18 cellular contexts compared by ENCODE assay signal in the genomic region with DNA sequence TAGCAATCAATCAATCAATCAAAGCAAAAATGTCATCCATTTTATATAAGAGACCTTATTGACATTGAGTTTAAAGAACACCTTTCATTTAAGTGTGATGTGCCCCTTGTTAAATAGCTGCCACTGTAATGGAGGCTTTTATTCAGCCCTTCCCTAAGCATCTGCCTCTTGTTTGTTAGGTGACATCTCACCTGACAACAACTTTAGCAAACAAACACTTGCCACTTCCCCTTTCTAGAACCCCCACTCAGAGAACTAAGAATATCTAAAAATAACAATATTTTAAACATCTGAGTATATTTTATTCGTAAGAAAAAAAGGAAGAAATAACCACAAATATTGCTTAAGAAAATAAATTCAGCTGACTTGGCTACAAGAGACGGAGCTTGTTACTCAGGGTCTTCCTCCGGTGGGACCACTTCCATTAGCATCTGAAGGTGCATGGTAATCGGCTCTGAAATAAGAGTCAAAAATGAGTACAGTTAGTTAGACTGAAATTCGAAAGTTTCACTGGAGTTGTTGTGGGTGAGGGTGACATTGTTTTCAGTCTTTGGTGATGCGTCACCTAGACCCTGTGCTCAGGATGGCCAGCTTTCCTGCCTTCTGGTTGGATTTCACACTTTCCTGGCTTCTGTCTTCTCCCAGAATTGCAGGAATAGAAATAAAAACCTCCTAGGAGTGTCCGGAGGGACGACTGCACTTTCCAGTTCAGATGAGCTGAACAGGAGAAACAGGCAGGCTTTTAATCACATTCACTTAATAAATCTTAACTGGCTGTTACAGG. TPM values are rescaled to one million over a fixed set of nuclear protein-coding genes. Genes with fewer than 3 reads are reported as not detected.
A peak's percentile ranks its signal among the peaks of the same experiment; 100 is the strongest.
DNase-seq lines count a peak whose midpoint lies in the region; ATAC-seq, FAIRE-seq and TF ChIP-seq lines count a peak whose summit lies in the region.
"Had no signal": no experiment of that assay in that cellular context is flagged by ENCODE, and none has a peak within 500 bp of the region (broad histone marks: within the 10 kb centered on the region; RNA-seq: fewer than 3 reads in every experiment).

No MANE protein-coding gene starts in this region.

- H2BK20ac ChIP-seq in H9 (ENCODE audit: low read depth, low read length, poor library complexity, severe bottlenecking), result no peak overlapping the region

- H3K4me2 ChIP-seq in astrocyte (ENCODE audit: low read length), result peak overlapping the region; percentile 62
- no peak overlapping the region for H3K4me2 ChIP-seq in H9 (ENCODE audit: insufficient read depth, insufficient read length, low read length)

- H2BK15ac ChIP-seq in H9 (ENCODE audit: low read depth, low read length), result no peak overlapping the region

- ATAC-seq in GM18511 (IDR thresholded peaks at IDR 0.05; ENCODE audit: unreplicated experiment), result no peak

- no peak for TF ChIP-seq CTCF in astrocyte (IDR thresholded peaks at IDR 0.05; ENCODE audit: insufficient read depth, low read depth, low read length)
- no peak for TF ChIP-seq CTCF in tibial nerve (IDR thresholded peaks at IDR 0.05)
- TF ChIP-seq CTCF in H9 (conservative IDR thresholded peaks at IDR 0.05), result no peak

- H3K56ac ChIP-seq in H9 (ENCODE audit: insufficient read length, low read depth, low read length), result no peak overlapping the region

- no peak overlapping the region for H3K18ac ChIP-seq in H9 (ENCODE audit: insufficient read length, low read depth, low read length)

- H2AK5ac ChIP-seq in H9 (ENCODE audit: insufficient read length, low read length), result no peak overlapping the region

- no peak for TF ChIP-seq EP300 in tibial nerve (IDR thresholded peaks at IDR 0.05)

- no peak overlapping the region for H3K14ac ChIP-seq in H9 (ENCODE audit: insufficient read depth, low read length)

- H4K5ac ChIP-seq in H9 (ENCODE audit: insufficient read length, low read depth, low read length), result no peak overlapping the region

- no peak overlapping the region for H3K4ac ChIP-seq in H9 (ENCODE audit: low read depth, low read length)

- H2AFZ ChIP-seq in astrocyte (ENCODE audit: low read depth, low read length), result peak overlapping the region; percentile 9
- H2AFZ ChIP-seq in H9 (ENCODE audit: low read length), result no peak overlapping the region

- WGBS in tibial nerve, 2 donors, result 76 to 83% methylated on average over 8 of the region's 8 CpGs
- no CpG with 5 or more reads among the region's 8 CpGs for WGBS in H9 (ENCODE audit: extremely low coverage, insufficient read length, low lambda C conversion rate)

- CTCF ChIA-PET in HEK293T (lab: Yijun Ruan, JAX), result no interaction called here
- CTCF ChIA-PET in activated CD4-positive, alpha-beta memory T cell treated with anti-CD3 and anti-CD28 coated beads for 36 hours (lab: Charles Lee), result no interaction called here

- H3K79me2 ChIP-seq in astrocyte (ENCODE audit: insufficient read depth, low read length) (no peaks in the 10 kb centered on the region), H9 (ENCODE audit: insufficient read depth, low read length) (no peaks in the 10 kb centered on the region)

- no peak overlapping the region for H4K91ac ChIP-seq in H9 (ENCODE audit: insufficient read length, low read depth, low read length)

- H3K27me3 Mint-ChIP-seq in astrocyte (ENCODE audit: low read depth, unreplicated experiment) (no peaks in the 10 kb centered on the region), H9 (ENCODE audit: low read depth) (no peaks in the 10 kb centered on the region)
- no peaks in the 10 kb centered on the region for H3K27me3 Mint-ChIP-seq in activated CD4-positive, alpha-beta memory T cell treated with anti-CD3 and anti-CD28 coated beads for 36 hours
- H3K27me3 Mint-ChIP-seq: progenitor cell of endocrine pancreas had no signal

- no peaks in the 10 kb centered on the region for H3K4me1 ChIP-seq in astrocyte (ENCODE audit: insufficient read depth, low read length)
- H3K4me1 ChIP-seq in tibial nerve, result no peaks in the 10 kb centered on the region
- H3K4me1 ChIP-seq in H9 (ENCODE audit: insufficient read depth, low read length), result no peaks in the 10 kb centered on the region
- H3K4me1 ChIP-seq: BE2C, uterus had no signal

- H3K9me3 ChIP-seq in astrocyte (ENCODE audit: insufficient read depth, low read depth, low read length) (no peaks in the 10 kb centered on the region), tibial nerve (peaks cover 0 to 4% (median 0%) of the 10 kb centered on the region in 4 donors), H9 (ENCODE audit: control insufficient read depth, low read depth, low read length) (no peaks in the 10 kb centered on the region)
- H3K9me3 ChIP-seq: BE2C, uterus had no signal

- H3K27ac ChIP-seq in astrocyte (ENCODE audit: low read depth, low read length), result peak overlapping the region; percentile 55
- no peak overlapping the region for H3K27ac ChIP-seq in tibial nerve
- no peak overlapping the region for H3K27ac ChIP-seq in H9 (ENCODE audit: insufficient read length, low read depth, low read length)
- H3K27ac ChIP-seq: SK-N-MC, uterus, WERI-Rb-1 had no signal

- H3K79me1 ChIP-seq in H9 (ENCODE audit: insufficient read depth, low read depth, low read length, poor library complexity, severe bottlenecking), result no peaks in the 10 kb centered on the region

- no peak overlapping the region for H3K4me3 Mint-ChIP-seq in astrocyte (ENCODE audit: unreplicated experiment)
- H3K4me3 Mint-ChIP-seq in activated CD4-positive, alpha-beta memory T cell treated with anti-CD3 and anti-CD28 coated beads for 36 hours, result no peak overlapping the region
- H3K4me3 Mint-ChIP-seq in H9, result no peak overlapping the region
- H3K4me3 Mint-ChIP-seq: activated naive CD8-positive, alpha-beta T cell treated with anti-CD3 and anti-CD28 coated beads, Interleukin-2, amount 10 ng/mL, durations not matched to agents 7 days and 5 days had no signal

- H3K27ac Mint-ChIP-seq in astrocyte (ENCODE audit: unreplicated experiment) (peak overlapping the region; percentile 31), H9 (peak overlapping the region in 1 of 3 experiments; percentile 46; a peak in 1 of 7 replicates)
- no peak overlapping the region for H3K27ac Mint-ChIP-seq in activated CD4-positive, alpha-beta memory T cell treated with anti-CD3 and anti-CD28 coated beads for 36 hours
- H3K27ac Mint-ChIP-seq: activated naive CD8-positive, alpha-beta T cell treated with anti-CD3 and anti-CD28 coated beads, Interleukin-2, amount 10 ng/mL, durations not matched to agents 7 days and 5 days; progenitor cell of endocrine pancreas had no signal

- H3K36me3 Mint-ChIP-seq in astrocyte (ENCODE audit: low read depth, unreplicated experiment) (no peaks in the 10 kb centered on the region), H9 (ENCODE audit: insufficient read depth in 1 of 3, low read depth in 3 of 3) (no peaks in the 10 kb centered on the region)
- no peaks in the 10 kb centered on the region for H3K36me3 Mint-ChIP-seq in activated CD4-positive, alpha-beta memory T cell treated with anti-CD3 and anti-CD28 coated beads for 36 hours
- H3K36me3 Mint-ChIP-seq: activated naive CD8-positive, alpha-beta T cell treated with anti-CD3 and anti-CD28 coated beads, Interleukin-2, amount 10 ng/mL, durations not matched to agents 7 days and 5 days had no signal

- peak; percentile 72 for FAIRE-seq in astrocyte (lab: Jason Lieb, UNC)
- FAIRE-seq: GM18507 had no signal

- no peaks in the 10 kb centered on the region for H4K20me1 ChIP-seq in astrocyte (ENCODE audit: insufficient read depth, low read length)
- no peaks in the 10 kb centered on the region for H4K20me1 ChIP-seq in H9 (ENCODE audit: control insufficient read depth, insufficient read depth, insufficient read length)

- no peaks in the 10 kb centered on the region for H3K23me2 ChIP-seq in H9 (ENCODE audit: insufficient read length, low read depth, low read length, poor library complexity, severe bottlenecking)

- intact Hi-C loops in activated CD4-positive, alpha-beta memory T cell treated with anti-CD3 and anti-CD28 coated beads for 36 hours (cut with micrococcal nuclease), result no loop called here

- H3K27me3 ChIP-seq in astrocyte (ENCODE audit: insufficient read depth, low read length) (peaks cover 2% of the 10 kb centered on the region), tibial nerve (no peaks in the 10 kb centered on the region), H9 (ENCODE audit: insufficient read depth, low read length) (no peaks in the 10 kb centered on the region)
- H3K27me3 ChIP-seq: BE2C, uterus had no signal

- no peak for TF ChIP-seq POLR2A in tibial nerve (IDR thresholded peaks at IDR 0.05)

- H3K4me3 ChIP-seq in astrocyte (ENCODE audit: insufficient read depth, low read depth, low read length), result no peak overlapping the region
- H3K4me3 ChIP-seq in tibial nerve, result no peak overlapping the region
- H3K4me3 ChIP-seq: SK-N-MC, uterus had no signal

- no peak overlapping the region for H3T11ph ChIP-seq in H9 (ENCODE audit: low read length)

- H4K8ac ChIP-seq in H9 (replicated peaks; ENCODE audit: insufficient read length, low read depth, low read length), result no peak overlapping the region

- H3K4me1 Mint-ChIP-seq in astrocyte (ENCODE audit: low read depth, unreplicated experiment), result peaks cover 10% of the 10 kb centered on the region
- peaks cover 11% of the 10 kb centered on the region for H3K4me1 Mint-ChIP-seq in activated CD4-positive, alpha-beta memory T cell treated with anti-CD3 and anti-CD28 coated beads for 36 hours (ENCODE audit: low read depth)
- H3K4me1 Mint-ChIP-seq in H9, result peaks cover 15 to 19% of the 10 kb centered on the region in 2 experiments

- no peak overlapping the region for H2BK5ac ChIP-seq in H9 (ENCODE audit: insufficient read length, low read length)

- no peaks in the 10 kb centered on the region for H3K9me3 Mint-ChIP-seq in astrocyte (ENCODE audit: unreplicated experiment)
- no peaks in the 10 kb centered on the region for H3K9me3 Mint-ChIP-seq in activated CD4-positive, alpha-beta memory T cell treated with anti-CD3 and anti-CD28 coated beads for 36 hours
- no peaks in the 10 kb centered on the region for H3K9me3 Mint-ChIP-seq in H9
- H3K9me3 Mint-ChIP-seq: activated naive CD8-positive, alpha-beta T cell treated with anti-CD3 and anti-CD28 coated beads, Interleukin-2, amount 10 ng/mL, durations not matched to agents 7 days and 5 days had no signal

- H2BK120ac ChIP-seq in H9 (ENCODE audit: low read depth, low read length, poor library complexity, severe bottlenecking), result no peak overlapping the region

- H3K36me3 ChIP-seq in astrocyte (ENCODE audit: insufficient read depth, low read length) (no peaks in the 10 kb centered on the region), tibial nerve (peaks cover 0 to 51% (median 0%) of the 10 kb centered on the region in 3 donors)
- H3K36me3 ChIP-seq: BE2C, uterus, WERI-Rb-1 had no signal

- no peak overlapping the region for H2BK12ac ChIP-seq in H9 (ENCODE audit: insufficient read length, low read depth, low read length)

- DNase-seq in AG08396 (ENCODE audit: low spot score), result peak; percentile 49
- no peak for DNase-seq in HEK293T (ENCODE audit: extremely low spot score)
- DNase-seq in astrocyte (ENCODE audit: low read depth), result peak; percentile 86
- DNase-seq in kidney tubule cell (ENCODE audit: low spot score), result peak; percentile 52
- no peak for DNase-seq in tibial nerve (ENCODE audit: low spot score in 2 of 2)
- no peak for DNase-seq in activated CD4-positive, alpha-beta memory T cell treated with anti-CD3 and anti-CD28 coated beads for 36 hours
- DNase-seq in H9, result no peak
- DNase-seq: activated naive CD8-positive, alpha-beta T cell treated with anti-CD3 and anti-CD28 coated beads, Interleukin-2, amount 10 ng/mL, durations not matched to agents 7 days and 5 days; BE2C; cortex of kidney; DMS79; NCI-H187; uterus; WERI-Rb-1 had no signal

- POLR2A ChIA-PET in HEK293T (lab: Yijun Ruan, JAX), result interaction anchor here (1.1 kb wide), 1 partner anchor 11 kb away, joined by 3 read pairs; no protein-coding TSS in a partner anchor
- POLR2A ChIA-PET in activated CD4-positive, alpha-beta memory T cell treated with anti-CD3 and anti-CD28 coated beads for 36 hours (lab: Charles Lee), result interaction anchor here (0.6 kb wide), 1 partner anchor 208 kb away, joined by 3 read pairs; no protein-coding TSS in a partner anchor

- H3K9ac ChIP-seq in astrocyte (ENCODE audit: low read length), result peak overlapping the region; percentile 58
- H3K9ac ChIP-seq in H9 (ENCODE audit: extremely low read depth, insufficient read length, low read length), result no peak overlapping the region

- H3K23ac ChIP-seq in H9 (ENCODE audit: insufficient read length, low read depth, low read length), result no peak overlapping the region

RNA-seq across cellular contexts. Expression of gene SLC7A9, which starts 39.1 kb away (rescaled TPM):
- total RNA-seq in astrocyte, result 0.17 and 0.45 TPM in 2 replicates
- 1 to 10 TPM in 1 of 4 donors, not detected in 3; 1.6 TPM for total RNA-seq in tibial nerve
- under 1 TPM in 1 of 2 experiments, not detected in 1; 0.22 TPM for total RNA-seq in activated CD4-positive, alpha-beta memory T cell treated with anti-CD3 and anti-CD28 coated beads for 36 hours
- total RNA-seq in H9 (2021), result not detected in 2 replicates

Comparison
In these comparisons a context has a peak if more than half of its experiments do, and no peak if none do; other contexts are left out.
1. DNase-seq: peak in AG08396 (single experiment), astrocyte (single experiment) and kidney tubule cell (single experiment); none in HEK293T (single experiment), tibial nerve (0 of 2), activated CD4-positive, alpha-beta memory T cell treated with anti-CD3 and anti-CD28 coated beads for 36 hours (single experiment) and H9 (single experiment).